Comparison of ENCODE assay signal across 19 cellular contexts in genomic region chr1:231871471-231871870, GRCh38.
"Had no signal": no experiment of that assay in that cellular context is flagged by ENCODE, and none has a peak within 500 bp of the region (broad histone marks: within the 10 kb centered on the region; RNA-seq: fewer than 3 reads in every experiment).

No MANE protein-coding gene starts in this region.

- ATAC-seq: esophagus mucosa; gastroesophageal sphincter; mucosa of descending colon; sciatic nerve; stimulated activated memory B cell treated with anti-CD40 and anti-IgM and Interleukin-4, amounts not matched to agents 10 μg/mL and 1 μg/mL and 100 μg/mL, for 72 hours had no signal

- DNase-seq: activated CD4-positive, alpha-beta T cell treated with anti-CD3 and anti-CD28 coated beads, Interleukin-2, amount 50 U/mL, for 4 hours; activated gamma-delta T cell treated with Interleukin-2 at 50 U/mL for 16 hours; activated naive CD8-positive, alpha-beta T cell treated with anti-CD3 and anti-CD28 coated beads, Interleukin-2, amount 10 ng/mL, durations not matched to agents 7 days and 5 days; activated T-cell treated with anti-CD3 and anti-CD28 coated beads for 4 hours; brain microvascular endothelial cell; central memory CD4-positive, alpha-beta T cell; cortex of kidney; effector CD4-positive, alpha-beta T cell; mesenchymal stem cell; mucosa of descending colon; naive B cell; nucleus accumbens; stimulated activated CD4-positive, alpha-beta T cell treated with anti-CD3 and anti-CD28 coated beads, Interleukin-4, amount 100 ng/mL, for 24 hours; WERI-Rb-1 had no signal

- H3K4me3 Mint-ChIP-seq: activated T-helper 1 cell treated with anti-CD3 and anti-CD28 coated beads, Interleukin-12 subunit alpha, Interleukin-12 subunit beta, Interleukin-2, Interleukin-4 antibody, amounts not matched to agents 30 ng/mL and 10 ng/mL and 1 ng/mL, durations not matched to agents 14 hours and 24 hours and 36 hours; naive B cell; stimulated activated memory B cell treated with anti-CD40 and anti-IgM and Interleukin-4, amounts not matched to agents 10 μg/mL and 1 μg/mL and 100 μg/mL, for 72 hours had no signal

- H3K27me3 Mint-ChIP-seq: activated naive CD8-positive, alpha-beta T cell treated with anti-CD3 and anti-CD28 coated beads, Interleukin-2, amount 10 ng/mL, durations not matched to agents 7 days and 5 days; naive B cell; stimulated activated memory B cell treated with anti-CD40 and anti-IgM and Interleukin-4, amounts not matched to agents 10 μg/mL and 1 μg/mL and 100 μg/mL, for 72 hours had no signal

- H3K27ac Mint-ChIP-seq: activated naive CD8-positive, alpha-beta T cell treated with anti-CD3 and anti-CD28 coated beads, Interleukin-2, amount 10 ng/mL, durations not matched to agents 7 days and 5 days; stimulated activated memory B cell treated with anti-CD40 and anti-IgM and Interleukin-4, amounts not matched to agents 10 μg/mL and 1 μg/mL and 100 μg/mL, for 72 hours had no signal
